18 cellular contexts compared by ENCODE assay signal in genomic region chr4:52577285-52577968, GRCh38.
DNase-seq lines count a peak whose midpoint lies in the region; ATAC-seq and TF ChIP-seq lines count a peak whose summit lies in the region.
"Had no signal": no experiment of that assay in that cellular context is flagged by ENCODE, and none has a peak within 500 bp of the region (broad histone marks: within the 10 kb centered on the region; RNA-seq: fewer than 3 reads in every experiment).

No MANE protein-coding gene starts in this region.

- H3K27me3 Mint-ChIP-seq in activated T-cell treated with anti-CD3 and anti-CD28 coated beads, Interleukin-2, amount 50 U/mL, for 24 hours: peaks cover 16% of the 10 kb centered on the region
- peaks cover 4% of the 10 kb centered on the region for H3K27me3 Mint-ChIP-seq in activated CD4-positive, alpha-beta T cell treated with anti-CD3 and anti-CD28 coated beads, Interleukin-2, amount 10 ng/mL, durations not matched to agents 7 days and 5 days
- H3K27me3 Mint-ChIP-seq: activated naive CD4-positive, alpha-beta T cell treated with anti-CD3 and anti-CD28 coated beads, Interleukin-2, amount 50 U/mL, for 24 hours had no signal

- TF ChIP-seq RAD21 in SK-N-SH (IDR thresholded peaks at IDR 0.05; ENCODE audit: low read length): no peak

- ATAC-seq in SK-N-SH treated with all-trans-retinoic acid at 6 μM for 48 hours: no peak
- ATAC-seq: effector memory CD8-positive, alpha-beta T cell had no signal

- H3K4me1 ChIP-seq in SK-N-SH (ENCODE audit: control insufficient read depth in 1 of 2, insufficient read depth in 2 of 2, low read depth in 1 of 2, low read length in 1 of 2) (no peaks in the 10 kb centered on the region; a peak in 1 of 4 replicates), thyroid gland (peaks cover 0 to 7% of the 10 kb centered on the region in 2 donors)
- H3K4me1 ChIP-seq: prostate gland had no signal

- no peaks in the 10 kb centered on the region for H3K79me2 ChIP-seq in SK-N-SH (ENCODE audit: insufficient read depth)

- no peak overlapping the region for H3K27ac Mint-ChIP-seq in activated T-cell treated with anti-CD3 and anti-CD28 coated beads, Interleukin-2, amount 50 U/mL, for 24 hours
- no peak overlapping the region for H3K27ac Mint-ChIP-seq in activated CD4-positive, alpha-beta T cell treated with anti-CD3 and anti-CD28 coated beads, Interleukin-2, amount 10 ng/mL, durations not matched to agents 7 days and 5 days
- H3K27ac Mint-ChIP-seq: activated CD4-positive, alpha-beta T cell treated with anti-CD3 and anti-CD28 coated beads, Interleukin-2, amount 10 ng/mL, durations not matched to agents 24 days and 14 days; activated naive CD4-positive, alpha-beta T cell treated with anti-CD3 and anti-CD28 coated beads, Interleukin-2, amount 50 U/mL, for 24 hours; effector memory CD8-positive, alpha-beta T cell; memory B cell; nephron progenitor cell; stimulated activated naive CD8-positive, alpha-beta T cell treated with anti-CD3 and anti-CD28 coated beads, Interleukin-15, Interleukin-2, amounts not matched to agents 100 ng/mL and 50 ng/mL, for 24 hours had no signal

- no peak for TF ChIP-seq POLR2A in thyroid gland (IDR thresholded peaks at IDR 0.05)

- H3K4me3 Mint-ChIP-seq in activated T-cell treated with anti-CD3 and anti-CD28 coated beads, Interleukin-2, amount 50 U/mL, for 24 hours: no peak overlapping the region
- H3K4me3 Mint-ChIP-seq in activated CD4-positive, alpha-beta T cell treated with anti-CD3 and anti-CD28 coated beads, Interleukin-2, amount 10 ng/mL, durations not matched to agents 7 days and 5 days: no peak overlapping the region
- H3K4me3 Mint-ChIP-seq: activated CD4-positive, alpha-beta T cell treated with anti-CD3 and anti-CD28 coated beads, Interleukin-2, amount 10 ng/mL, durations not matched to agents 24 days and 14 days; activated naive CD4-positive, alpha-beta T cell treated with anti-CD3 and anti-CD28 coated beads, Interleukin-2, amount 50 U/mL, for 24 hours; effector memory CD8-positive, alpha-beta T cell; memory B cell; nephron progenitor cell; stimulated activated naive CD8-positive, alpha-beta T cell treated with anti-CD3 and anti-CD28 coated beads, Interleukin-15, Interleukin-2, amounts not matched to agents 100 ng/mL and 50 ng/mL, for 24 hours had no signal

- H3K4me3 ChIP-seq in SK-N-SH (ENCODE audit: low read depth in 2 of 2, low read length in 1 of 2) (no peak overlapping the region), fibroblast of pulmonary artery (replicated peaks; ENCODE audit: low read depth, low read length) (no peak overlapping the region), thyroid gland (replicated peaks in 1 of 3) (no peak overlapping the region)
- H3K4me3 ChIP-seq: prostate gland had no signal

- no peak for TF ChIP-seq EP300 in SK-N-SH (IDR thresholded peaks at IDR 0.05; ENCODE audit: borderline replicate concordance in 1 of 2, low read depth in 1 of 2, low read length in 1 of 2)

- H3F3A ChIP-seq in SK-N-SH (replicated peaks; ENCODE audit: insufficient read depth): peaks cover 5% of the 10 kb centered on the region

- H3K9me3 ChIP-seq in SK-N-SH (no peaks in the 10 kb centered on the region), thyroid gland (no peaks in the 10 kb centered on the region)
- H3K9me3 ChIP-seq: prostate gland had no signal

- H3K36me3 Mint-ChIP-seq in activated T-cell treated with anti-CD3 and anti-CD28 coated beads, Interleukin-2, amount 50 U/mL, for 24 hours (ENCODE audit: low read depth): no peaks in the 10 kb centered on the region
- H3K36me3 Mint-ChIP-seq in activated CD4-positive, alpha-beta T cell treated with anti-CD3 and anti-CD28 coated beads, Interleukin-2, amount 10 ng/mL, durations not matched to agents 7 days and 5 days (ENCODE audit: low read depth): no peaks in the 10 kb centered on the region
- H3K36me3 Mint-ChIP-seq: activated naive CD4-positive, alpha-beta T cell treated with anti-CD3 and anti-CD28 coated beads, Interleukin-2, amount 50 U/mL, for 24 hours had no signal

- POLR2A ChIA-PET in SK-N-SH (lab: Yijun Ruan, JAX): no interaction called here
- POLR2A ChIA-PET in activated CD4-positive, alpha-beta T cell treated with anti-CD3 and anti-CD28 coated beads, Interleukin-2, amount 10 ng/mL, durations not matched to agents 7 days and 5 days (lab: Charles Lee): no interaction called here

- no peak overlapping the region for H3K4me2 ChIP-seq in SK-N-SH

- 84% methylated on average over 4 of the region's 4 CpGs for WGBS in SK-N-SH (ENCODE audit: low lambda C conversion rate)
- 78 to 81% methylated on average over 4 of the region's 4 CpGs for WGBS in thyroid gland, 2 donors

- H3K9me3 Mint-ChIP-seq in activated T-cell treated with anti-CD3 and anti-CD28 coated beads, Interleukin-2, amount 50 U/mL, for 24 hours: no peaks in the 10 kb centered on the region
- no peaks in the 10 kb centered on the region for H3K9me3 Mint-ChIP-seq in activated CD4-positive, alpha-beta T cell treated with anti-CD3 and anti-CD28 coated beads, Interleukin-2, amount 10 ng/mL, durations not matched to agents 7 days and 5 days
- H3K9me3 Mint-ChIP-seq: activated CD4-positive, alpha-beta T cell treated with anti-CD3 and anti-CD28 coated beads, Interleukin-2, amount 10 ng/mL, durations not matched to agents 24 days and 14 days; activated naive CD4-positive, alpha-beta T cell treated with anti-CD3 and anti-CD28 coated beads, Interleukin-2, amount 50 U/mL, for 24 hours; effector memory CD8-positive, alpha-beta T cell; nephron progenitor cell; stimulated activated naive CD8-positive, alpha-beta T cell treated with anti-CD3 and anti-CD28 coated beads, Interleukin-15, Interleukin-2, amounts not matched to agents 100 ng/mL and 50 ng/mL, for 24 hours had no signal

- no peak overlapping the region for H3K27ac ChIP-seq in SK-N-SH (ENCODE audit: low read depth in 2 of 2, low read length in 1 of 2)
- H3K27ac ChIP-seq in thyroid gland: no peak overlapping the region
- H3K27ac ChIP-seq: prostate gland had no signal

- CTCF ChIA-PET in SK-N-SH (lab: Yijun Ruan, JAX): interaction anchor here (1.0 to 1.6 kb wide), 3 partner anchors 10 to 31 kb away, joined by 3 to 4 read pairs (median 3); no protein-coding TSS in a partner anchor
- CTCF ChIA-PET in activated CD4-positive, alpha-beta T cell treated with anti-CD3 and anti-CD28 coated beads, Interleukin-2, amount 10 ng/mL, durations not matched to agents 7 days and 5 days (lab: Charles Lee): no interaction called here

- DNase-seq in SK-N-SH: no peak
- DNase-seq in amniotic epithelial cell (ENCODE audit: low read depth): peak; percentile 80
- DNase-seq in fibroblast of pulmonary artery (ENCODE audit: low read depth): peak; percentile 52
- DNase-seq in thyroid gland: peak; percentile 45 to 55
- no peak for DNase-seq in activated T-cell treated with anti-CD3 and anti-CD28 coated beads, Interleukin-2, amount 50 U/mL, for 24 hours
- DNase-seq in NCI-H1417 treated with DMSO at 0.1 percent for 48 hours (lab: John Stamatoyannopoulos, UW): no peak
- no peak for DNase-seq in activated CD4-positive, alpha-beta T cell treated with anti-CD3 and anti-CD28 coated beads, Interleukin-2, amount 10 ng/mL, durations not matched to agents 7 days and 5 days
- DNase-seq: activated CD4-positive, alpha-beta T cell treated with anti-CD3 and anti-CD28 coated beads, Interleukin-2, amount 10 ng/mL, durations not matched to agents 24 days and 14 days; effector memory CD8-positive, alpha-beta T cell; NCI-H2029; NCI-H69; nephron progenitor cell; stimulated activated CD4-positive, alpha-beta T cell treated with anti-CD3 and anti-CD28 coated beads, Interleukin-12 subunit alpha, Interleukin-12 subunit beta, amount 100 ng/mL, for 4 hours had no signal

- no peaks in the 10 kb centered on the region for H4K20me1 ChIP-seq in SK-N-SH (ENCODE audit: insufficient read depth)

- intact Hi-C loops in thyroid gland (cut with DNase I): no loop called here

- H3K4me1 Mint-ChIP-seq in activated T-cell treated with anti-CD3 and anti-CD28 coated beads, Interleukin-2, amount 50 U/mL, for 24 hours (ENCODE audit: low read depth): peaks cover 3% of the 10 kb centered on the region
- no peaks in the 10 kb centered on the region for H3K4me1 Mint-ChIP-seq in activated CD4-positive, alpha-beta T cell treated with anti-CD3 and anti-CD28 coated beads, Interleukin-2, amount 10 ng/mL, durations not matched to agents 7 days and 5 days
- H3K4me1 Mint-ChIP-seq: activated CD4-positive, alpha-beta T cell treated with anti-CD3 and anti-CD28 coated beads, Interleukin-2, amount 10 ng/mL, durations not matched to agents 24 days and 14 days; activated naive CD4-positive, alpha-beta T cell treated with anti-CD3 and anti-CD28 coated beads, Interleukin-2, amount 50 U/mL, for 24 hours; nephron progenitor cell had no signal

- no peak for TF ChIP-seq CTCF in SK-N-SH (IDR thresholded peaks at IDR 0.05)
- no peak for TF ChIP-seq CTCF in fibroblast of pulmonary artery (IDR thresholded peaks at IDR 0.05; ENCODE audit: low read length, missing control alignments)
- TF ChIP-seq CTCF in thyroid gland (IDR thresholded peaks at IDR 0.05): no peak

- H3K27me3 ChIP-seq in SK-N-SH (ENCODE audit: insufficient read depth) (no peaks in the 10 kb centered on the region), thyroid gland (no peaks in the 10 kb centered on the region)

- H3K36me3 ChIP-seq in SK-N-SH (replicated peaks in 1 of 2; ENCODE audit: control insufficient read depth in 1 of 2, insufficient read depth in 2 of 2, low read length in 1 of 2) (no peaks in the 10 kb centered on the region), thyroid gland (no peaks in the 10 kb centered on the region)
- H3K36me3 ChIP-seq: prostate gland had no signal

- no peak overlapping the region for H3K9ac ChIP-seq in SK-N-SH

- H2AFZ ChIP-seq in SK-N-SH (ENCODE audit: low read depth): no peak overlapping the region

- H3K9me2 ChIP-seq in SK-N-SH: no peaks in the 10 kb centered on the region

TF ChIP-seq in SK-N-SH, 30 proteins besides CTCF, POLR2A, EP300 and RAD21:
- TF ChIP-seq FOSL2 (IDR thresholded peaks at IDR 0.05; ENCODE audit: borderline replicate concordance, low read depth) (peak; percentile 17; the same call in 1 of the 2 replicates), RXRA (IDR thresholded peaks at IDR 0.05; ENCODE audit: borderline replicate concordance, low read depth) (no peak)

TF ChIP-seq in SK-N-SH treated with all-trans-retinoic acid at 6 μM for 48 hours, 23 proteins besides CTCF, POLR2A, EP300 and RAD21 (continues in another document):
- TF ChIP-seq PPARA (CRISPR knock-in tag; IDR thresholded peaks at IDR 0.05; ENCODE audit: borderline replicate concordance): no peak
- TF ChIP-seq ZFP30 (CRISPR knock-in tag; IDR thresholded peaks at IDR 0.05): no peak
- TF ChIP-seq ZFP3 (CRISPR knock-in tag; IDR thresholded peaks at IDR 0.05): no peak
- no peak for TF ChIP-seq ISL1 (CRISPR knock-in tag; IDR thresholded peaks at IDR 0.05)

Comparison
In these comparisons a context has a peak if more than half of its experiments do, and no peak if none do; other contexts are left out.
1. DNase-seq: peak in amniotic epithelial cell (single experiment), fibroblast of pulmonary artery (single experiment) and thyroid gland (2 of 2); none in SK-N-SH (single experiment), activated T-cell treated with anti-CD3 and anti-CD28 coated beads, Interleukin-2, amount 50 U/mL, for 24 hours (single experiment), NCI-H1417 treated with DMSO at 0.1 percent for 48 hours (single experiment) and activated CD4-positive, alpha-beta T cell treated with anti-CD3 and anti-CD28 coated beads, Interleukin-2, amount 10 ng/mL, durations not matched to agents 7 days and 5 days (single experiment).